In genomic region chr21:26966360-26966977, GRCh38 we compare ENCODE assay signal across 7 cellular contexts. TPM values are rescaled to one million over a fixed set of nuclear protein-coding genes. Genes with fewer than 3 reads are reported as not detected.
DNase-seq lines count a peak whose midpoint lies in the region; ATAC-seq and TF ChIP-seq lines count a peak whose summit lies in the region.

No MANE protein-coding gene starts in this region.

- H3K4me3 ChIP-seq in HUES6 (ENCODE audit: low read depth, low read length) = peak overlapping the region; percentile 60
- H3K4me3 ChIP-seq in testis = peak overlapping the region; percentile 55 to 68

- H3K36me3 ChIP-seq in HUES6 (ENCODE audit: control insufficient read depth, insufficient read depth, low read length) (no peaks in the 10 kb centered on the region), testis (ENCODE audit: low read depth, missing control alignments) (no peaks in the 10 kb centered on the region)

- H3K4me1 ChIP-seq in HUES6 (ENCODE audit: control insufficient read depth, insufficient read depth, low read length) = peaks cover 13% of the 10 kb centered on the region
- peaks cover 5% of the 10 kb centered on the region for H3K4me1 ChIP-seq in testis

- peak; percentile 45 for DNase-seq in cerebellum (ENCODE audit: low spot score)
- peak; percentile 49 for DNase-seq in kidney tubule cell (ENCODE audit: low spot score)
- peak; percentile 46 for DNase-seq in testis
- no peak for DNase-seq in NCI-H2227 (lab: John Stamatoyannopoulos, UW; ENCODE audit: unreplicated experiment)

- no peak for ATAC-seq in activated CD4-positive, CD25-positive, alpha-beta regulatory T cell treated with anti-CD3 and anti-CD28 coated beads, Interleukin-2, amount 50 U/mL, for 24 hours
- ATAC-seq in HG03354 (IDR thresholded peaks at IDR 0.05; ENCODE audit: poor library complexity, severe bottlenecking, unreplicated experiment) = no peak

- H3K27ac ChIP-seq in HUES6 (ENCODE audit: low read depth, low read length) (no peak overlapping the region), testis (peak overlapping the region; percentile 33 to 81)

- no peaks in the 10 kb centered on the region for H3K9me3 ChIP-seq in HUES6 (ENCODE audit: control insufficient read depth, insufficient read depth, low read depth, low read length)
- no peaks in the 10 kb centered on the region for H3K9me3 ChIP-seq in testis

- 0 to 1% methylated on average over 24 to 32 of the region's 33 CpGs for WGBS in testis, 2 donors

- TF ChIP-seq POLR2A in testis (IDR thresholded peaks at IDR 0.05) = no peak

- intact Hi-C loops in testis (cut with DNase I; ENCODE audit: low total_unique reads) = no loop called here

- no peak for TF ChIP-seq CTCF in testis (IDR thresholded peaks at IDR 0.05)

- peak overlapping the region; percentile 68 for H3K9ac ChIP-seq in HUES6 (ENCODE audit: low read length)

- peaks cover 72% of the 10 kb centered on the region for H3K27me3 ChIP-seq in HUES6 (ENCODE audit: control insufficient read depth, insufficient read depth, low read length)
- no peaks in the 10 kb centered on the region for H3K27me3 ChIP-seq in testis

RNA-seq across cellular contexts. Expression of gene ADAMTS5, which starts 0.4 kb away (rescaled TPM):
- total RNA-seq in cerebellum (5.8 TPM), testis (1 to 10 TPM; 1.9 to 3.7 TPM)
- polyA plus RNA-seq in testis (ENCODE audit: insufficient read depth, low read depth, low replicate concordance) = 2.6 TPM
